Comparison of ENCODE assay signal across 1 cellular context in genomic region chr16:49483651-49484451, GRCh38.
TF ChIP-seq lines count a peak whose summit lies in the region.

No MANE protein-coding gene starts in this region.

TF ChIP-seq in HepG2, 621 proteins besides CTCF, POLR2A, EP300 and RAD21 (continued from another document):
- TF ChIP-seq ZBTB2 (CRISPR knock-in tag; IDR thresholded peaks at IDR 0.05; ENCODE audit: low read depth) = no peak
- no peak for TF ChIP-seq SMC3 (IDR thresholded peaks at IDR 0.05; ENCODE audit: low read length)
- TF ChIP-seq NFRKB (IDR thresholded peaks at IDR 0.05) = no peak
- TF ChIP-seq ZNF552 (CRISPR knock-in tag; IDR thresholded peaks at IDR 0.05; ENCODE audit: borderline replicate concordance) = no peak
- TF ChIP-seq MTA1 (CRISPR knock-in tag; IDR thresholded peaks at IDR 0.05; ENCODE audit: borderline replicate concordance) = no peak
- TF ChIP-seq, protein P1, sequence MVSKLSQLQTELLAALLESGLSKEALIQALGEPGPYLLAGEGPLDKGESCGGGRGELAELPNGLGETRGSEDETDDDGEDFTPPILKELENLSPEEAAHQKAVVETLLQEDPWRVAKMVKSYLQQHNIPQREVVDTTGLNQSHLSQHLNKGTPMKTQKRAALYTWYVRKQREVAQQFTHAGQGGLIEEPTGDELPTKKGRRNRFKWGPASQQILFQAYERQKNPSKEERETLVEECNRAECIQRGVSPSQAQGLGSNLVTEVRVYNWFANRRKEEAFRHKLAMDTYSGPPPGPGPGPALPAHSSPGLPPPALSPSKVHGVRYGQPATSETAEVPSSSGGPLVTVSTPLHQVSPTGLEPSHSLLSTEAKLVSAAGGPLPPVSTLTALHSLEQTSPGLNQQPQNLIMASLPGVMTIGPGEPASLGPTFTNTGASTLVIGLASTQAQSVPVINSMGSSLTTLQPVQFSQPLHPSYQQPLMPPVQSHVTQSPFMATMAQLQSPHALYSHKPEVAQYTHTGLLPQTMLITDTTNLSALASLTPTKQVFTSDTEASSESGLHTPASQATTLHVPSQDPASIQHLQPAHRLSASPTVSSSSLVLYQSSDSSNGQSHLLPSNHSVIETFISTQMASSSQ (IDR thresholded peaks at IDR 0.05; ENCODE audit: low read depth) = no peak
- TF ChIP-seq, protein P1 (CRISPR knock-in tag; IDR thresholded peaks at IDR 0.05; ENCODE audit: borderline replicate concordance) = no peak
- no peak for TF ChIP-seq ZNF761 (CRISPR knock-in tag; conservative IDR thresholded peaks at IDR 0.05)
- no peak for TF ChIP-seq U2AF2 (IDR thresholded peaks at IDR 0.05; ENCODE audit: low read depth, low read length)
- TF ChIP-seq CC2D1A (CRISPR knock-in tag; IDR thresholded peaks at IDR 0.05) = no peak
- no peak for TF ChIP-seq ZNF34 (CRISPR knock-in tag; IDR thresholded peaks at IDR 0.05; ENCODE audit: borderline replicate concordance)
- TF ChIP-seq ZNF160 (CRISPR knock-in tag; IDR thresholded peaks at IDR 0.05) = no peak
- TF ChIP-seq FOSL1 (CRISPR knock-in tag; IDR thresholded peaks at IDR 0.05; ENCODE audit: borderline replicate concordance) = no peak
- no peak for TF ChIP-seq PHB2 (IDR thresholded peaks at IDR 0.05; ENCODE audit: partially characterized antibody)
- TF ChIP-seq, protein P2, sequence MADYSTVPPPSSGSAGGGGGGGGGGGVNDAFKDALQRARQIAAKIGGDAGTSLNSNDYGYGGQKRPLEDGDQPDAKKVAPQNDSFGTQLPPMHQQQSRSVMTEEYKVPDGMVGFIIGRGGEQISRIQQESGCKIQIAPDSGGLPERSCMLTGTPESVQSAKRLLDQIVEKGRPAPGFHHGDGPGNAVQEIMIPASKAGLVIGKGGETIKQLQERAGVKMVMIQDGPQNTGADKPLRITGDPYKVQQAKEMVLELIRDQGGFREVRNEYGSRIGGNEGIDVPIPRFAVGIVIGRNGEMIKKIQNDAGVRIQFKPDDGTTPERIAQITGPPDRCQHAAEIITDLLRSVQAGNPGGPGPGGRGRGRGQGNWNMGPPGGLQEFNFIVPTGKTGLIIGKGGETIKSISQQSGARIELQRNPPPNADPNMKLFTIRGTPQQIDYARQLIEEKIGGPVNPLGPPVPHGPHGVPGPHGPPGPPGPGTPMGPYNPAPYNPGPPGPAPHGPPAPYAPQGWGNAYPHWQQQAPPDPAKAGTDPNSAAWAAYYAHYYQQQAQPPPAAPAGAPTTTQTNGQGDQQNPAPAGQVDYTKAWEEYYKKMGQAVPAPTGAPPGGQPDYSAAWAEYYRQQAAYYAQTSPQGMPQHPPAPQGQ (CRISPR knock-in tag; IDR thresholded peaks at IDR 0.05; ENCODE audit: borderline replicate concordance) = no peak
